In genomic region chr5:93830893-93831292, GRCh38 we compare ENCODE assay signal across 16 cellular contexts.
A peak's percentile ranks its signal among the peaks of the same experiment; 100 is the strongest.
DNase-seq lines count a peak whose midpoint lies in the region; ATAC-seq and TF ChIP-seq lines count a peak whose summit lies in the region.
"Had no signal": no experiment of that assay in that cellular context is flagged by ENCODE, and none has a peak within 500 bp of the region (broad histone marks: within the 10 kb centered on the region; RNA-seq: fewer than 3 reads in every experiment).

No MANE protein-coding gene starts in this region.

- H3K27ac ChIP-seq in HEK293 (ENCODE audit: extremely low read depth, low read depth, low read length) (no peak overlapping the region), SJCRH30 (peak overlapping the region; percentile 80), osteoblast (ENCODE audit: low read depth, low read length) (peak overlapping the region; percentile 1)
- H3K27ac ChIP-seq: C4-2B had no signal

- H3K4me2 ChIP-seq in osteoblast (ENCODE audit: insufficient read depth, low read length) = no peak overlapping the region
- H3K4me2 ChIP-seq: GM23338 had no signal

- H3K27ac Mint-ChIP-seq in activated naive CD4-positive, alpha-beta T cell treated with anti-CD3 and anti-CD28 coated beads, Interleukin-2, amount 50 U/mL, for 72 hours = peak overlapping the region in 1 of 2 donors; percentile 84
- H3K27ac Mint-ChIP-seq: CD4-positive, alpha-beta T cell; GM23338; IgD-negative memory B cell had no signal

- no peak overlapping the region for H3K4me3 ChIP-seq in HEK293 (ENCODE audit: low read depth, low read length)
- H3K4me3 ChIP-seq in SJCRH30 = no peak overlapping the region
- H3K4me3 ChIP-seq in osteoblast (ENCODE audit: insufficient read depth, low read length) = no peak overlapping the region
- H3K4me3 ChIP-seq: GM23338 had no signal

- H4K20me1 ChIP-seq in osteoblast (ENCODE audit: insufficient read depth, low read length) = no peaks in the 10 kb centered on the region

- H2AFZ ChIP-seq in osteoblast (ENCODE audit: low read length) = no peak overlapping the region
- H2AFZ ChIP-seq: GM23338 had no signal

- CTCF ChIA-PET in HEK293 (lab: Yijun Ruan, JAX) = interaction anchor here (0.6 kb wide), 1 partner anchor 932 kb away, joined by 4 read pairs; no protein-coding TSS in a partner anchor

- H3K9me3 Mint-ChIP-seq in activated naive CD4-positive, alpha-beta T cell treated with anti-CD3 and anti-CD28 coated beads, Interleukin-2, amount 50 U/mL, for 72 hours = peaks cover 10 to 12% of the 10 kb centered on the region in 2 donors

- H3K9me3 ChIP-seq in HEK293 (ENCODE audit: control insufficient read depth, insufficient read depth, low read depth, low read length) = no peaks in the 10 kb centered on the region
- H3K9me3 ChIP-seq in SJCRH30 (replicated peaks) = no peaks in the 10 kb centered on the region
- H3K9me3 ChIP-seq in osteoblast (ENCODE audit: low read depth, low read length) = no peaks in the 10 kb centered on the region

- H3K4me1 ChIP-seq in HEK293 (ENCODE audit: control insufficient read depth, insufficient read depth, low read length) = no peaks in the 10 kb centered on the region
- peaks cover 16% of the 10 kb centered on the region for H3K4me1 ChIP-seq in SJCRH30
- H3K4me1 ChIP-seq in osteoblast (ENCODE audit: insufficient read depth, low read length) = peaks cover 16% of the 10 kb centered on the region

- no peaks in the 10 kb centered on the region for H3K27me3 ChIP-seq in SJCRH30
- no peaks in the 10 kb centered on the region for H3K27me3 ChIP-seq in osteoblast (ENCODE audit: insufficient read depth, low read length)

- POLR2A ChIA-PET in HEK293 (lab: Yijun Ruan, JAX) = no interaction called here

- H3K36me3 ChIP-seq in HEK293 (ENCODE audit: control insufficient read depth in 2 of 2, insufficient read depth in 1 of 2, low read length in 2 of 2) = no peaks in the 10 kb centered on the region
- no peaks in the 10 kb centered on the region for H3K36me3 ChIP-seq in SJCRH30
- H3K36me3 ChIP-seq in osteoblast (ENCODE audit: insufficient read depth, low read length) = no peaks in the 10 kb centered on the region

- DNase-seq in SJCRH30 (peak in 1 of 2 experiments; percentile 10), osteoblast (ENCODE audit: insufficient read length, low spot score, missing footprints) (no peak), NCI-H69 (lab: John Stamatoyannopoulos, UW) (no peak), islet precursor cell (no peak)
- DNase-seq in activated naive CD4-positive, alpha-beta T cell treated with anti-CD3 and anti-CD28 coated beads, Interleukin-2, amount 50 U/mL, for 72 hours (ENCODE audit: low spot score in 2 of 2) = no peak
- DNase-seq: AML-193; CD4-positive, alpha-beta T cell; DMS153; DMS79; GF-D8; KBM-7 had no signal

- no peak for TF ChIP-seq CTCF in HEK293 (tag by site-specific recombination; IDR thresholded peaks at IDR 0.05)
- no peak for TF ChIP-seq CTCF in osteoblast (IDR thresholded peaks at IDR 0.05; ENCODE audit: extremely low read depth, low read depth, low read length)

- no peaks in the 10 kb centered on the region for H3K79me2 ChIP-seq in osteoblast (ENCODE audit: insufficient read depth, low read length)

- ATAC-seq in activated naive CD4-positive, alpha-beta T cell treated with anti-CD3 and anti-CD28 coated beads, Interleukin-2, amount 50 U/mL, for 72 hours = no peak
- ATAC-seq: GM23338, HepG2 had no signal

- peaks cover 12 to 22% of the 10 kb centered on the region in 2 donors for H3K36me3 Mint-ChIP-seq in activated naive CD4-positive, alpha-beta T cell treated with anti-CD3 and anti-CD28 coated beads, Interleukin-2, amount 50 U/mL, for 72 hours

TF ChIP-seq in HEK293, 187 proteins besides CTCF, POLR2A, EP300 and RAD21:
- TF ChIP-seq OSR2 (tag by site-specific recombination; IDR thresholded peaks at IDR 0.05) (no peak), ZNF610 (tag by site-specific recombination; IDR thresholded peaks at IDR 0.05; ENCODE audit: borderline replicate concordance) (peak; percentile 92), ZNF600 (tag by site-specific recombination; IDR thresholded peaks at IDR 0.05) (no peak), ZNF629 (tag by site-specific recombination; IDR thresholded peaks at IDR 0.05) (no peak)
